ENCODE assay signal across 3 cellular contexts in the genomic region with DNA sequence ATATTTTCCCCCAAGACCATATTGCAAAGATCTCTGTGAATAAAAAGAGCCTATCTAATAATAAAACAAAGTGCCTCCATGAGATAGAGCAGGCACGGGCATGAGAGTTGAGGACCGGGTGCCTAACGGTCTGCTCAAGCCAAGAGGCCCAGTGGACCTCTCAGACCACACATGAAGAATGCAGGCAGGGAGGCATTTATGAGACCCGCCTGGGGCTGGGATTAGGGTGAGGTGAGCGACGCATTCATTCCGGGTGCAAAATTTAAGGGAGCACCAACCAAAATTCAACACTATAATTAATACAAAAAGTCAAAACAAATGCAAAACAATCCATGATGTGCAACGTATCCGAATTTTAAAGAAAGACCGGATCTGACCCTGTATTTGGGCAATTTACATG.
"Had no signal": no experiment of that assay in that cellular context is flagged by ENCODE, and none has a peak within 500 bp of the region (broad histone marks: within the 10 kb centered on the region; RNA-seq: fewer than 3 reads in every experiment).

No MANE protein-coding gene starts in this region.

- DNase-seq: GDM1, GF-D8 had no signal

- H3K4me3 ChIP-seq: GM12878 had no signal

- ATAC-seq: GM12878 had no signal
